In the genomic region with DNA sequence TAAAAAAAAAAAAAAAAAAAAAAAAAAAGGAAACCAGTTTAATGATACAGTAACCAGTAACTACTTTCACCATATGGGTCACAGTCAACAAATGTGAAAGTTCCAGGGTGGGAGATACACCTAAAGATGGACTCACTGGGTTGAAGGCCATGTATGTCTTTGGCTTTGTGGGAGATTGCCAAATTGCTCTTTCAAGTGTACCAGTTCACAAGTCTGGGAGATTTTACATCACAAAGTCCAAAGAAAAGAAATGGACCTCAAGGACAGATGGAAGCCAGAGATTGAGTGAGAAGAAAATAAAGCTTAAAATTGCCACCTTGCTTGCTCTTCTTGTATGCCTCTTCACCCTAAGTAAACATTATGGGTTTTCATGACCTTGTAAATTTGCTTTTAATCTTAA, we compare ENCODE assay signal across 26 cellular contexts.
"Had no signal": no experiment of that assay in that cellular context is flagged by ENCODE, and none has a peak within 500 bp of the region (broad histone marks: within the 10 kb centered on the region; RNA-seq: fewer than 3 reads in every experiment).

No MANE protein-coding gene starts in this region.

- ATAC-seq: naive thymus-derived CD8-positive, alpha-beta T cell; natural killer cell treated with Interleukin-12 subunit alpha and Interleukin-12 subunit beta and Interleukin-15 and Interleukin-18, amount 100 ng/mL, for 72 hours; psoas muscle; right cardiac atrium; stimulated activated effector memory CD8-positive, alpha-beta T cell treated with anti-CD3 and anti-CD28 coated beads, Interleukin-12 subunit alpha, Interleukin-12 subunit beta, amount 100 ng/mL, for 72 hours; stimulated activated naive B cell treated with anti-CD40 and anti-IgM and Interleukin-4, amounts not matched to agents 10 μg/mL and 1 μg/mL and 100 μg/mL, for 72 hours; upper lobe of right lung had no signal

- H3K4me3 ChIP-seq: neural progenitor cell, ovary, psoas muscle, skin epidermis, stomach, suprapubic skin, testis, tibial artery, transverse colon, upper lobe of right lung, uterus had no signal

- H3K4me2 ChIP-seq: neural progenitor cell had no signal

- H3K9me3 ChIP-seq: ovary, psoas muscle, stomach, suprapubic skin, testis, tibial artery, transverse colon, upper lobe of right lung, uterus had no signal

- H3K4me1 ChIP-seq: parathyroid adenoma, psoas muscle, suprapubic skin, testis, transverse colon, upper lobe of right lung, uterus had no signal

- DNase-seq: naive B cell; naive thymus-derived CD8-positive, alpha-beta T cell; occipital lobe; posterior cingulate gyrus; psoas muscle; right cardiac atrium; stimulated activated CD4-positive, alpha-beta T cell treated with anti-CD3 and anti-CD28 coated beads, Interleukin-15, amount 100 ng/mL, for 24 hours; stimulated activated CD4-positive, alpha-beta T cell treated with anti-CD3 and anti-CD28 coated beads, Interleukin-2, amount 100 ng/mL, for 24 hours; stimulated activated CD4-positive, alpha-beta T cell treated with anti-CD3 and anti-CD28 coated beads, Interleukin-2, amount 100 ng/mL, for 48 hours; stimulated activated CD4-positive, alpha-beta T cell treated with anti-CD3 and anti-CD28 coated beads, Interleukin-4, amount 100 ng/mL, for 24 hours; stimulated activated naive B cell treated with anti-CD40 and anti-IgM and Interleukin-4, amounts not matched to agents 10 μg/mL and 1 μg/mL and 100 μg/mL, for 72 hours; stimulated activated naive CD4-positive, alpha-beta T cell treated with Interleukin-2 at 50 U/mL for 16 hours; stomach; substantia nigra; testis; tibial artery; transverse colon; upper lobe of right lung; uterus had no signal

- H3K27ac ChIP-seq: neural progenitor cell, parathyroid adenoma, psoas muscle, skin epidermis, stomach, suprapubic skin, testis, tibial artery, transverse colon, upper lobe of right lung, uterus had no signal

- H3K27me3 ChIP-seq: neural progenitor cell, ovary, stomach, suprapubic skin, testis, tibial artery, transverse colon, upper lobe of right lung had no signal

- H3K36me3 ChIP-seq: neural progenitor cell, ovary, stomach, suprapubic skin, tibial artery, transverse colon, upper lobe of right lung, uterus had no signal

- H3K79me2 ChIP-seq: parathyroid adenoma had no signal

- H2AFZ ChIP-seq: neural progenitor cell, parathyroid adenoma had no signal
